Comparison of ENCODE assay signal across 8 cellular contexts in the genomic region with DNA sequence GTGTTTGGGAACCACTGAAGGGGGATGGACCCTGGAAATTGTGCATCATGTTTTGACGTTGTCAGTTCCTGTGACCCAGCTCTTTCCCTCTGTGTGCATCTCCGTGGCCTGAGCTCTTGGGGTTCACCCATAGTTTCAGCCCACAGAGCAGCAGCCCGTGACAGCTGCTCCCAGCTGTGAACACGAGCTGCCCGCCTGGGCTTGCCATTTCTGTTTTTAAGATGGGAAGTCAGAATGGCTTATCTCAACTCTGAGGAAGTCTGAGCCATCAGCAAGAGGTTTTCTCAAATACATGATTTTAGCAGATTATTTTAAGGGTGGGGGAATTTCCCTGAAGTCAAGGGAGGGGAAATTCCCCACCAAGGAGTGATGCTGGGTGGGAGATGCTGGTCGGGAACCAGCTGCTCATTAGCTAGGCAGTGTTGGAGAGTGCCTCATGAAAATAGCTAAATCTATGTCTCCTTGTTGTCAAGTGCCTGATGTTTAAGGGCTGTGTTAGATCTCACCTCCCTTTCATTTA. TPM values are rescaled to one million over a fixed set of nuclear protein-coding genes. Genes with fewer than 3 reads are reported as not detected.
DNase-seq lines count a peak whose midpoint lies in the region; ATAC-seq and TF ChIP-seq lines count a peak whose summit lies in the region.

No MANE protein-coding gene starts in this region.

- peak overlapping the region in 7 of 8 donors; percentile 65 to 94 (median 78) for H3K4me3 Mint-ChIP-seq in CD4-positive, alpha-beta memory T cell
- H3K4me3 Mint-ChIP-seq in activated naive CD4-positive, alpha-beta T cell treated with anti-CD3 and anti-CD28 coated beads, Interleukin-2, amount 10 ng/mL, durations not matched to agents 7 days and 5 days, result peak overlapping the region; percentile 53
- H3K4me3 Mint-ChIP-seq in naive B cell, result peak overlapping the region; percentile 15 to 84 (median 50)

- H3K4me1 Mint-ChIP-seq in CD4-positive, alpha-beta memory T cell, result peaks cover 70 to 97% (median 82%) of the 10 kb centered on the region in 4 donors
- H3K4me1 Mint-ChIP-seq in activated naive CD4-positive, alpha-beta T cell treated with anti-CD3 and anti-CD28 coated beads, Interleukin-2, amount 10 ng/mL, durations not matched to agents 7 days and 5 days, result peaks cover 92% of the 10 kb centered on the region
- H3K4me1 Mint-ChIP-seq in naive B cell, result peaks cover 36 to 71% (median 54%) of the 10 kb centered on the region in 3 donors

- intact Hi-C loops in CD4-positive, alpha-beta memory T cell (cut with micrococcal nuclease), result loop anchor here (5.0 to 10.0 kb wide), 3 partner anchors 33 to 1028 kb away; partner anchors contain the start of genes C1QTNF9 and NUP58
- intact Hi-C loops in upper lobe of right lung (cut with DNase I), result no loop called here

- H3K4me3 ChIP-seq in CD4-positive, alpha-beta memory T cell (ENCODE audit: low read length in 2 of 2), result no peak overlapping the region
- H3K4me3 ChIP-seq in upper lobe of right lung (no peak overlapping the region), brain microvascular endothelial cell (ENCODE audit: low read depth, low read length) (no peak overlapping the region)

- H3K36me3 ChIP-seq in CD4-positive, alpha-beta memory T cell (ENCODE audit: insufficient read depth, low read length), result no peaks in the 10 kb centered on the region
- no peaks in the 10 kb centered on the region for H3K36me3 ChIP-seq in upper lobe of right lung
- H3K36me3 ChIP-seq in brain microvascular endothelial cell (replicated peaks), result no peaks in the 10 kb centered on the region

- peak; percentile 54 for ATAC-seq in GM21526 (IDR thresholded peaks at IDR 0.05; ENCODE audit: low FRiP score, unreplicated experiment)
- peak; percentile 66 to 67 for ATAC-seq in naive B cell (ENCODE audit: low read depth in 2 of 2)
- peak; percentile 2 for ATAC-seq in upper lobe of right lung

- CTCF ChIA-PET in CD4-positive, alpha-beta memory T cell (lab: Charles Lee; ENCODE audit: partially characterized antibody), result interaction anchor here (3.5 to 14.2 kb wide), 4 partner anchors 9 to 46 kb away, joined by 17 to 310 read pairs (median 24); no protein-coding TSS in a partner anchor
- CTCF ChIA-PET in activated naive CD4-positive, alpha-beta T cell treated with anti-CD3 and anti-CD28 coated beads, Interleukin-2, amount 10 ng/mL, durations not matched to agents 7 days and 5 days (lab: Charles Lee), result interaction anchor here (0.8 to 2.2 kb wide), 8 partner anchors 9 to 238 kb away, joined by 3 to 7 read pairs (median 4); no protein-coding TSS in a partner anchor

- H3K27ac ChIP-seq in CD4-positive, alpha-beta memory T cell (ENCODE audit: low read depth, low read length), result peak overlapping the region; percentile 90
- H3K27ac ChIP-seq in upper lobe of right lung (peak overlapping the region; percentile 34), brain microvascular endothelial cell (no peak overlapping the region)

- no peaks in the 10 kb centered on the region for H3K9me3 ChIP-seq in CD4-positive, alpha-beta memory T cell (ENCODE audit: control insufficient read depth in 1 of 2, low read length in 2 of 2)
- H3K9me3 ChIP-seq in upper lobe of right lung, result no peaks in the 10 kb centered on the region

- peaks cover 98% of the 10 kb centered on the region for H3K4me1 ChIP-seq in CD4-positive, alpha-beta memory T cell (ENCODE audit: insufficient read depth, low read length)
- peaks cover 58% of the 10 kb centered on the region for H3K4me1 ChIP-seq in upper lobe of right lung

- H3K27me3 ChIP-seq in CD4-positive, alpha-beta memory T cell (ENCODE audit: insufficient read depth, low read length), result no peaks in the 10 kb centered on the region
- H3K27me3 ChIP-seq in upper lobe of right lung, result no peaks in the 10 kb centered on the region
- no peaks in the 10 kb centered on the region for H3K27me3 ChIP-seq in brain microvascular endothelial cell (replicated peaks)

- peak; percentile 52 to 91 (median 59) for DNase-seq in CD4-positive, alpha-beta memory T cell
- DNase-seq in MV-4-11 (lab: John Stamatoyannopoulos, UW) (peak; percentile 53), naive B cell (peak; percentile 68), upper lobe of right lung (peak; percentile 71), brain microvascular endothelial cell (no peak), foreskin melanocyte (no peak)
- DNase-seq in activated naive CD4-positive, alpha-beta T cell treated with anti-CD3 and anti-CD28 coated beads, Interleukin-2, amount 10 ng/mL, durations not matched to agents 7 days and 5 days, result peak; percentile 73

- POLR2A ChIA-PET in CD4-positive, alpha-beta memory T cell (lab: Charles Lee; ENCODE audit: partially characterized antibody), result interaction anchor here (0.7 to 35.7 kb wide), 5 partner anchors 15 to 236 kb away, joined by 3 to 1361 read pairs (median 3); no protein-coding TSS in a partner anchor

- H3K36me3 Mint-ChIP-seq in CD4-positive, alpha-beta memory T cell, result peaks cover 7 to 29% of the 10 kb centered on the region in 2 donors
- peaks cover 34% of the 10 kb centered on the region for H3K36me3 Mint-ChIP-seq in activated naive CD4-positive, alpha-beta T cell treated with anti-CD3 and anti-CD28 coated beads, Interleukin-2, amount 10 ng/mL, durations not matched to agents 7 days and 5 days
- no peaks in the 10 kb centered on the region for H3K36me3 Mint-ChIP-seq in naive B cell

- in situ Hi-C loops in brain microvascular endothelial cell (cut with HindIII; ENCODE audit: low pct_ligation_motif_present, low sequenced_read_pairs), result no loop called here

- TF ChIP-seq CTCF in upper lobe of right lung (IDR thresholded peaks at IDR 0.05) (no peak), brain microvascular endothelial cell (IDR thresholded peaks at IDR 0.05; ENCODE audit: low read depth, low read length, missing control alignments) (no peak)

- peak overlapping the region; percentile 98 to 100 (median 99) for H3K27ac Mint-ChIP-seq in CD4-positive, alpha-beta memory T cell
- H3K27ac Mint-ChIP-seq in activated naive CD4-positive, alpha-beta T cell treated with anti-CD3 and anti-CD28 coated beads, Interleukin-2, amount 10 ng/mL, durations not matched to agents 7 days and 5 days, result peak overlapping the region; percentile 98
- peak overlapping the region; percentile 90 to 98 (median 93) for H3K27ac Mint-ChIP-seq in naive B cell

- H3K9me3 Mint-ChIP-seq in CD4-positive, alpha-beta memory T cell, result peaks cover 0 to 10% (median 0%) of the 10 kb centered on the region in 8 donors
- no peaks in the 10 kb centered on the region for H3K9me3 Mint-ChIP-seq in activated naive CD4-positive, alpha-beta T cell treated with anti-CD3 and anti-CD28 coated beads, Interleukin-2, amount 10 ng/mL, durations not matched to agents 7 days and 5 days
- H3K9me3 Mint-ChIP-seq in naive B cell, result no peaks in the 10 kb centered on the region

- H3K27me3 Mint-ChIP-seq in CD4-positive, alpha-beta memory T cell, result peaks cover 2% of the 10 kb centered on the region in 2 donors
- peaks cover 5% of the 10 kb centered on the region for H3K27me3 Mint-ChIP-seq in activated naive CD4-positive, alpha-beta T cell treated with anti-CD3 and anti-CD28 coated beads, Interleukin-2, amount 10 ng/mL, durations not matched to agents 7 days and 5 days
- H3K27me3 Mint-ChIP-seq in naive B cell, result no peaks in the 10 kb centered on the region

RNA-seq across cellular contexts. Expression of gene C1QTNF9, which starts 34.9 kb away (rescaled TPM):
- total RNA-seq in CD4-positive, alpha-beta memory T cell, result not detected
- not detected for polyA plus RNA-seq in CD4-positive, alpha-beta memory T cell
- polyA plus RNA-seq in naive B cell (ENCODE audit: low read depth in 6 of 6), result not detected
- total RNA-seq in upper lobe of right lung, result not detected

Comparison
In these comparisons a context has a peak if more than half of its experiments do, and no peak if none do; other contexts are left out.
1. DNase-seq: peak in CD4-positive, alpha-beta memory T cell (5 of 5), MV-4-11 (single experiment), activated naive CD4-positive, alpha-beta T cell treated with anti-CD3 and anti-CD28 coated beads, Interleukin-2, amount 10 ng/mL, durations not matched to agents 7 days and 5 days (single experiment), naive B cell (single experiment) and upper lobe of right lung (single experiment); none in brain microvascular endothelial cell (single experiment) and foreskin melanocyte (single experiment).
2. ATAC-seq: peak in every context shown above with its lines; median percentile 66 in naive B cell; 54 in GM21526; 2 in upper lobe of right lung.
3. Peak in every context shown above with its lines, with median percentiles within 50 percentile points of each other: H3K27ac Mint-ChIP-seq and H3K4me3 Mint-ChIP-seq.